In the genomic region with DNA sequence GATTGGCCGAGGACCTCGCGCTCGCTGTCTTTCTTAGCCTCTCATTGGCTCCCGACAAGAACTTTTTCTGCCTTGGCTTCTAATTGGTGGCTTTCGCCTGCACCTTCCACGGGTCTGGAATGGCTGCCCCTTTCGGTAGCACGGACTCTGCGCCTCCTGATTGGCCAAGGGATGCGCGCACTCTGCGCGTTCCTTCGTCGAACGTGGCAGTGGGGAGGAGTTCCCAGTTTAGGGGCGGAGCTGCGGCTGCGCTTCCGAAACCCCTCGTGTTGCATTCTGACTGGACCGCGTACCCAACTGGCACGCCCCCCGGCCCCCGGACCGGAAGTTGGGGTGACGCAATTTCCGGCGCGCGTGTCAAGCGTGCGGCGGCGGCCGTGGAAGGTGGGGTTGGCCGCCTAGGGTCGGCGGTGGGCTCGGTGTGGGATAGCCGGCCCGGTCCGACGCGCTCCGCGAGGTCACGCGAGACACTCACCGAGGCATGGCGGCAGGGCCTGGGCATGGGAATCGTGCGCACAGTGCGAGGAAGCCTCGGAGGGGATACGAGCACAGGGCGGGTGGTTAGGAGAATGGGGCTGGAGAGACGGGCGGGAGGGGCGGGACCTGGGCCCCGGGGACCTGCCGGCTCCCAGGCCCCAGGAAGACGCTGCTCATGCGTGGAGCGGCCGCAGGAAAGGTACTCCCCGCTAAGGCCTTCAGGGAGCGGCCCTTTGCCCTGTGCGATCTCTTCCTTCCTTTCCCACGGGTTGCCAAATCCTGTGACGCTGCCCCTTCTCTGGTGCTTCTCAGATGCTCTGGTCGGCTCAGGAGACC, we compare ENCODE assay signal across 1 cellular context.
TF ChIP-seq lines count a peak whose summit lies in the region.

No MANE protein-coding gene starts in this region.

TF ChIP-seq in HepG2, 621 proteins besides CTCF, POLR2A, EP300 and RAD21 (continued from another document and continues in another):
- TF ChIP-seq SAFB2 (CRISPR knock-in tag; IDR thresholded peaks at IDR 0.05; ENCODE audit: borderline replicate concordance, low read depth) (0 out of 2 replicates have a peak, but pooled peaks have one; percentile 6), CREB1 (IDR thresholded peaks at IDR 0.05) (peak; percentile 96), CREB1 (CRISPR knock-in tag; IDR thresholded peaks at IDR 0.05) (peak; percentile 98), ZFP36L2 (CRISPR knock-in tag; IDR thresholded peaks at IDR 0.05) (no peak), BCL6 (CRISPR knock-in tag; IDR thresholded peaks at IDR 0.05) (peak; percentile 65; the same call in 1 of the 2 replicates), HOXA3 (CRISPR knock-in tag; IDR thresholded peaks at IDR 0.05) (peak; percentile 93), SMARCC2 (IDR thresholded peaks at IDR 0.05) (no peak), NFE2 (CRISPR knock-in tag; IDR thresholded peaks at IDR 0.05) (no peak), SP2 (CRISPR knock-in tag; IDR thresholded peaks at IDR 0.05) (peak; percentile 93), RXRA (CRISPR knock-in tag; IDR thresholded peaks at IDR 0.05) (peak; percentile 80), U2AF1 (optimal IDR thresholded peaks at IDR 0.05; ENCODE audit: low read depth, low read length) (peak; percentile 51), ZNF619 (CRISPR knock-in tag; IDR thresholded peaks at IDR 0.05) (no peak), KMT2B (CRISPR knock-in tag; IDR thresholded peaks at IDR 0.05) (peak; percentile 87), FOXM1 (CRISPR knock-in tag; IDR thresholded peaks at IDR 0.05) (peak; percentile 46; the same call in 1 of the 2 replicates), RFX5 (IDR thresholded peaks at IDR 0.05; ENCODE audit: low read depth, low read length) (peak; percentile 81), ATF4 (CRISPR knock-in tag; IDR thresholded peaks at IDR 0.05) (peak in 1 of 2 experiments; percentile 99; a peak in 2 of 4 replicates), ISL2 (CRISPR knock-in tag; IDR thresholded peaks at IDR 0.05) (peak; percentile 79), ARNTL (CRISPR knock-in tag; IDR thresholded peaks at IDR 0.05) (peak; percentile 65), SOX5 (CRISPR knock-in tag; IDR thresholded peaks at IDR 0.05; ENCODE audit: borderline replicate concordance) (peak; percentile 43; the same call in 1 of the 2 replicates), DR1 (CRISPR knock-in tag; IDR thresholded peaks at IDR 0.05) (peak; percentile 98), TBL1XR1 (IDR thresholded peaks at IDR 0.05; ENCODE audit: borderline replicate concordance, low read length, partially characterized antibody) (peak; percentile 67), ZSCAN25 (CRISPR knock-in tag; IDR thresholded peaks at IDR 0.05) (no peak; the same call in 1 of the 2 replicates), JUNB (CRISPR knock-in tag; IDR thresholded peaks at IDR 0.05; ENCODE audit: borderline replicate concordance) (peak; percentile 61; the same call in 1 of the 2 replicates), ZNF737 (CRISPR knock-in tag; IDR thresholded peaks at IDR 0.05; ENCODE audit: borderline replicate concordance) (peak; percentile 59; the same call in 1 of the 2 replicates), RFXANK (CRISPR knock-in tag; IDR thresholded peaks at IDR 0.05) (peak; percentile 47; the same call in 1 of the 2 replicates), DPF2 (CRISPR knock-in tag; IDR thresholded peaks at IDR 0.05; ENCODE audit: borderline replicate concordance, low read depth) (no peak), CCAR2 (optimal IDR thresholded peaks at IDR 0.05; ENCODE audit: low read depth, low read length) (no peak), ZNF672 (CRISPR knock-in tag; IDR thresholded peaks at IDR 0.05) (no peak), ZNF652 (CRISPR knock-in tag; IDR thresholded peaks at IDR 0.05; ENCODE audit: borderline replicate concordance, low read depth) (no peak; the same call in 1 of the 2 replicates), HNRNPL (IDR thresholded peaks at IDR 0.05; ENCODE audit: low read depth, low read length) (peak; percentile 51; the same call in 1 of the 2 replicates), POLR2AphosphoS2 (IDR thresholded peaks at IDR 0.05; ENCODE audit: low read depth, low read length) (peak; percentile 82; the same call in 1 of the 2 replicates), ARID5B (CRISPR knock-in tag; IDR thresholded peaks at IDR 0.05) (peak; percentile 59; the same call in 1 of the 2 replicates), ZKSCAN1 (IDR thresholded peaks at IDR 0.05; ENCODE audit: low read length) (peak; percentile 39; the same call in 1 of the 2 replicates), ZFP82 (CRISPR knock-in tag; IDR thresholded peaks at IDR 0.05; ENCODE audit: borderline replicate concordance) (peak; percentile 33; the same call in 1 of the 2 replicates), XRCC5 (optimal IDR thresholded peaks at IDR 0.05; ENCODE audit: low read length) (no peak), NONO (IDR thresholded peaks at IDR 0.05) (no peak), NONO (CRISPR knock-in tag; conservative IDR thresholded peaks at IDR 0.05) (peak; percentile 98), ZC3H4 (CRISPR knock-in tag; IDR thresholded peaks at IDR 0.05; ENCODE audit: borderline replicate concordance) (no peak; the same call in 1 of the 2 replicates), SIX1 (CRISPR knock-in tag; IDR thresholded peaks at IDR 0.05; ENCODE audit: borderline replicate concordance) (0 out of 2 replicates have a peak, but pooled peaks have one; percentile 16), LCORL (IDR thresholded peaks at IDR 0.05) (no peak), LCORL (CRISPR knock-in tag; IDR thresholded peaks at IDR 0.05) (no peak), ZNF879 (CRISPR knock-in tag; IDR thresholded peaks at IDR 0.05) (peak; percentile 56), HOMEZ (CRISPR knock-in tag; IDR thresholded peaks at IDR 0.05; ENCODE audit: low read depth) (peak; percentile 78), ZNF441 (CRISPR knock-in tag; IDR thresholded peaks at IDR 0.05; ENCODE audit: borderline replicate concordance) (peak; percentile 33; the same call in 1 of the 2 replicates), HOXA9 (CRISPR knock-in tag; IDR thresholded peaks at IDR 0.05; ENCODE audit: borderline replicate concordance) (no peak), ZMYM2 (CRISPR knock-in tag; IDR thresholded peaks at IDR 0.05) (peak; percentile 84), ZBTB20 (CRISPR knock-in tag; IDR thresholded peaks at IDR 0.05; ENCODE audit: borderline replicate concordance, low read depth) (peak; percentile 84; the same call in 1 of the 2 replicates), MTA3 (CRISPR knock-in tag; IDR thresholded peaks at IDR 0.05) (no peak), ZZZ3 (CRISPR knock-in tag; IDR thresholded peaks at IDR 0.05; ENCODE audit: borderline replicate concordance) (peak; percentile 73; the same call in 1 of the 2 replicates), RBM22 (optimal IDR thresholded peaks at IDR 0.05; ENCODE audit: low read length) (peak; percentile 60)
- TF ChIP-seq, protein P1, sequence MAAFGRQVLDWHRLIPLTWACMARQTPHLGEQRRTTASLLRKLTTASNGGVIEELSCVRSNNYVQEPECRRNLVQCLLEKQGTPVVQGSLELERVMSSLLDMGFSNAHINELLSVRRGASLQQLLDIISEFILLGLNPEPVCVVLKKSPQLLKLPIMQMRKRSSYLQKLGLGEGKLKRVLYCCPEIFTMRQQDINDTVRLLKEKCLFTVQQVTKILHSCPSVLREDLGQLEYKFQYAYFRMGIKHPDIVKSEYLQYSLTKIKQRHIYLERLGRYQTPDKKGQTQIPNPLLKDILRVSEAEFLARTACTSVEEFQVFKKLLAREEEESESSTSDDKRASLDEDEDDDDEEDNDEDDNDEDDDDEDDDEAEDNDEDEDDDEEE (CRISPR knock-in tag; IDR thresholded peaks at IDR 0.05) = peak; percentile 92
- TF ChIP-seq, protein P2, sequence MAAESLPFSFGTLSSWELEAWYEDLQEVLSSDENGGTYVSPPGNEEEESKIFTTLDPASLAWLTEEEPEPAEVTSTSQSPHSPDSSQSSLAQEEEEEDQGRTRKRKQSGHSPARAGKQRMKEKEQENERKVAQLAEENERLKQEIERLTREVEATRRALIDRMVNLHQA (CRISPR knock-in tag; IDR thresholded peaks at IDR 0.05) = no peak
- TF ChIP-seq, protein P3, sequence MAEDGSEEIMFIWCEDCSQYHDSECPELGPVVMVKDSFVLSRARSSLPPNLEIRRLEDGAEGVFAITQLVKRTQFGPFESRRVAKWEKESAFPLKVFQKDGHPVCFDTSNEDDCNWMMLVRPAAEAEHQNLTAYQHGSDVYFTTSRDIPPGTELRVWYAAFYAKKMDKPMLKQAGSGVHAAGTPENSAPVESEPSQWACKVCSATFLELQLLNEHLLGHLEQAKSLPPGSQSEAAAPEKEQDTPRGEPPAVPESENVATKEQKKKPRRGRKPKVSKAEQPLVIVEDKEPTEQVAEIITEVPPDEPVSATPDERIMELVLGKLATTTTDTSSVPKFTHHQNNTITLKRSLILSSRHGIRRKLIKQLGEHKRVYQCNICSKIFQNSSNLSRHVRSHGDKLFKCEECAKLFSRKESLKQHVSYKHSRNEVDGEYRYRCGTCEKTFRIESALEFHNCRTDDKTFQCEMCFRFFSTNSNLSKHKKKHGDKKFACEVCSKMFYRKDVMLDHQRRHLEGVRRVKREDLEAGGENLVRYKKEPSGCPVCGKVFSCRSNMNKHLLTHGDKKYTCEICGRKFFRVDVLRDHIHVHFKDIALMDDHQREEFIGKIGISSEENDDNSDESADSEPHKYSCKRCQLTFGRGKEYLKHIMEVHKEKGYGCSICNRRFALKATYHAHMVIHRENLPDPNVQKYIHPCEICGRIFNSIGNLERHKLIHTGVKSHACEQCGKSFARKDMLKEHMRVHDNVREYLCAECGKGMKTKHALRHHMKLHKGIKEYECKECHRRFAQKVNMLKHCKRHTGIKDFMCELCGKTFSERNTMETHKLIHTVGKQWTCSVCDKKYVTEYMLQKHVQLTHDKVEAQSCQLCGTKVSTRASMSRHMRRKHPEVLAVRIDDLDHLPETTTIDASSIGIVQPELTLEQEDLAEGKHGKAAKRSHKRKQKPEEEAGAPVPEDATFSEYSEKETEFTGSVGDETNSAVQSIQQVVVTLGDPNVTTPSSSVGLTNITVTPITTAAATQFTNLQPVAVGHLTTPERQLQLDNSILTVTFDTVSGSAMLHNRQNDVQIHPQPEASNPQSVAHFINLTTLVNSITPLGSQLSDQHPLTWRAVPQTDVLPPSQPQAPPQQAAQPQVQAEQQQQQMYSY (CRISPR knock-in tag; IDR thresholded peaks at IDR 0.05) = peak; percentile 45; the same call in 1 of the 2 replicates
- TF ChIP-seq, protein P4, sequence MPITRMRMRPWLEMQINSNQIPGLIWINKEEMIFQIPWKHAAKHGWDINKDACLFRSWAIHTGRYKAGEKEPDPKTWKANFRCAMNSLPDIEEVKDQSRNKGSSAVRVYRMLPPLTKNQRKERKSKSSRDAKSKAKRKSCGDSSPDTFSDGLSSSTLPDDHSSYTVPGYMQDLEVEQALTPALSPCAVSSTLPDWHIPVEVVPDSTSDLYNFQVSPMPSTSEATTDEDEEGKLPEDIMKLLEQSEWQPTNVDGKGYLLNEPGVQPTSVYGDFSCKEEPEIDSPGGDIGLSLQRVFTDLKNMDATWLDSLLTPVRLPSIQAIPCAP (CRISPR knock-in tag; IDR thresholded peaks at IDR 0.05; ENCODE audit: low read depth) = no peak
- TF ChIP-seq, protein P5, sequence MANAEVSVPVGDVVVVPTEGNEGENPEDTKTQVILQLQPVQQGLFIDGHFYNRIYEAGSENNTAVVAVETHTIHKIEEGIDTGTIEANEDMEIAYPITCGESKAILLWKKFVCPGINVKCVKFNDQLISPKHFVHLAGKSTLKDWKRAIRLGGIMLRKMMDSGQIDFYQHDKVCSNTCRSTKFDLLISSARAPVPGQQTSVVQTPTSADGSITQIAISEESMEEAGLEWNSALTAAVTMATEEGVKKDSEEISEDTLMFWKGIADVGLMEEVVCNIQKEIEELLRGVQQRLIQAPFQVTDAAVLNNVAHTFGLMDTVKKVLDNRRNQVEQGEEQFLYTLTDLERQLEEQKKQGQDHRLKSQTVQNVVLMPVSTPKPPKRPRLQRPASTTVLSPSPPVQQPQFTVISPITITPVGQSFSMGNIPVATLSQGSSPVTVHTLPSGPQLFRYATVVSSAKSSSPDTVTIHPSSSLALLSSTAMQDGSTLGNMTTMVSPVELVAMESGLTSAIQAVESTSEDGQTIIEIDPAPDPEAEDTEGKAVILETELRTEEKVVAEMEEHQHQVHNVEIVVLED (CRISPR knock-in tag; IDR thresholded peaks at IDR 0.05; ENCODE audit: borderline replicate concordance) = peak; percentile 96
